In the genomic region with DNA sequence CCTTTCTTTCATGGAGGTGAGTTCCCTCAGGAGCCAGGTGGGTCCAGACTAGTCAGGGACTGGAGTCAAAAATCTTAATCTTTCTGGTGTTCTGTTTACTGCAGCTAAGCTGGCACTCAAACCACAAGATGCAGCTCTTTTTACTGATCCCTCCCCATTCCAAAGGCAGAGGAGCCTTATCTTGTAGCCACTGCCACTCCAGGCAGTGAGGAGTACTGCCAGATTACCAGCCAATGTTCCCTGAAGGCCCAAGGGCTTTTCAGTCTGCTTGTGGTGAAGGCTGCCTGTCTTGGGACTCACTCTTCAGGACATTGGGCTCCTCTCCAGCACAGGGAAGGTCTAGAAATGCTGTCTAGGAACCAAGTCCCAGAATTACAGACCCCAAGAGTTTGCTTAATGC, we compare ENCODE assay signal across 16 cellular contexts.
"Had no signal": no experiment of that assay in that cellular context is flagged by ENCODE, and none has a peak within 500 bp of the region (broad histone marks: within the 10 kb centered on the region; RNA-seq: fewer than 3 reads in every experiment).

No MANE protein-coding gene starts in this region.

- H3K36me3 Mint-ChIP-seq: naive thymus-derived CD8-positive, alpha-beta T cell; stimulated activated naive B cell treated with anti-CD40 and anti-IgM and Interleukin-4, amounts not matched to agents 10 μg/mL and 1 μg/mL and 100 μg/mL, for 72 hours had no signal

- H3K36me3 ChIP-seq: neutrophil, thoracic aorta, transverse colon had no signal

- H3K27ac ChIP-seq: foreskin keratinocyte, neutrophil, thoracic aorta, transverse colon had no signal

- FAIRE-seq: colon had no signal

- H3K4me1 Mint-ChIP-seq: naive thymus-derived CD8-positive, alpha-beta T cell; stimulated activated naive B cell treated with anti-CD40 and anti-IgM and Interleukin-4, amounts not matched to agents 10 μg/mL and 1 μg/mL and 100 μg/mL, for 72 hours; stimulated activated naive CD8-positive, alpha-beta T cell treated with anti-CD3 and anti-CD28 coated beads, Interleukin-15, amount 100 ng/mL, for 72 hours had no signal

- H3K9me3 ChIP-seq: neutrophil, thoracic aorta had no signal

- H3K27me3 ChIP-seq: foreskin keratinocyte, neutrophil, transverse colon had no signal

- ATAC-seq: effector memory CD8-positive, alpha-beta T cell; foreskin keratinocyte; mucosa of descending colon; naive thymus-derived CD8-positive, alpha-beta T cell; sciatic nerve; stimulated activated naive B cell treated with anti-CD40 and anti-IgM and Interleukin-4, amounts not matched to agents 10 μg/mL and 1 μg/mL and 100 μg/mL, for 72 hours; stimulated activated naive CD8-positive, alpha-beta T cell treated with anti-CD3 and anti-CD28 coated beads, Interleukin-15, amount 100 ng/mL, for 72 hours had no signal

- DNase-seq: effector memory CD8-positive, alpha-beta T cell; foreskin keratinocyte; mammary epithelial cell; mucosa of descending colon; naive thymus-derived CD8-positive, alpha-beta T cell; posterior cingulate gyrus; stimulated activated CD4-positive, alpha-beta T cell treated with anti-CD3 and anti-CD28 coated beads, Interleukin-2, amount 100 ng/mL, for 24 hours; stimulated activated CD4-positive, alpha-beta T cell treated with anti-CD3 and anti-CD28 coated beads, Interleukin-4, amount 100 ng/mL, for 4 hours; stimulated activated naive B cell treated with anti-CD40 and anti-IgM and Interleukin-4, amounts not matched to agents 10 μg/mL and 1 μg/mL and 100 μg/mL, for 72 hours; stimulated activated naive CD8-positive, alpha-beta T cell treated with anti-CD3 and anti-CD28 coated beads, Interleukin-15, amount 100 ng/mL, for 72 hours; transverse colon had no signal

- H3K27me3 Mint-ChIP-seq: dendritic cell treated with granulocyte-macrophage colony-stimulating factor and Interleukin-4, amounts not matched to agents 40 ng/mL and 50 ng/mL, for 4 days; effector memory CD8-positive, alpha-beta T cell; naive thymus-derived CD8-positive, alpha-beta T cell; stimulated activated naive B cell treated with anti-CD40 and anti-IgM and Interleukin-4, amounts not matched to agents 10 μg/mL and 1 μg/mL and 100 μg/mL, for 72 hours; stimulated activated naive CD8-positive, alpha-beta T cell treated with anti-CD3 and anti-CD28 coated beads, Interleukin-15, amount 100 ng/mL, for 72 hours had no signal

- H3K4me3 Mint-ChIP-seq: dendritic cell treated with granulocyte-macrophage colony-stimulating factor and Interleukin-4, amounts not matched to agents 40 ng/mL and 50 ng/mL, for 4 days; effector memory CD8-positive, alpha-beta T cell; naive thymus-derived CD8-positive, alpha-beta T cell; stimulated activated naive B cell treated with anti-CD40 and anti-IgM and Interleukin-4, amounts not matched to agents 10 μg/mL and 1 μg/mL and 100 μg/mL, for 72 hours; stimulated activated naive CD8-positive, alpha-beta T cell treated with anti-CD3 and anti-CD28 coated beads, Interleukin-15, amount 100 ng/mL, for 72 hours had no signal

- H3K27ac Mint-ChIP-seq: dendritic cell treated with granulocyte-macrophage colony-stimulating factor and Interleukin-4, amounts not matched to agents 40 ng/mL and 50 ng/mL, for 4 days; effector memory CD8-positive, alpha-beta T cell; stimulated activated naive B cell treated with anti-CD40 and anti-IgM and Interleukin-4, amounts not matched to agents 10 μg/mL and 1 μg/mL and 100 μg/mL, for 72 hours; stimulated activated naive CD8-positive, alpha-beta T cell treated with anti-CD3 and anti-CD28 coated beads, Interleukin-15, amount 100 ng/mL, for 72 hours had no signal

- H3K4me3 ChIP-seq: mucosa of descending colon, thoracic aorta, transverse colon had no signal

- H3K4me1 ChIP-seq: foreskin keratinocyte, transverse colon had no signal
